In genomic region chr15:77773903-77774302, GRCh38 we compare ENCODE assay signal across 1 cellular context.
TF ChIP-seq lines count a peak whose summit lies in the region.

No MANE protein-coding gene starts in this region.

TF ChIP-seq in HCT116, 20 proteins besides CTCF, POLR2A, EP300 and RAD21 (continued from another document):
- TF ChIP-seq JUND (IDR thresholded peaks at IDR 0.05) (no peak), EZH2phosphoT487 (IDR thresholded peaks at IDR 0.05; ENCODE audit: borderline replicate concordance) (no peak)
TF ChIP-seq in HCT116: peak in this region for 0.
